ENCODE assay signal across 21 cellular contexts in genomic region chr2:39413063-39413722, GRCh38. TPM values are rescaled to one million over a fixed set of nuclear protein-coding genes. Genes with fewer than 3 reads are reported as not detected.
DNase-seq lines count a peak whose midpoint lies in the region; ATAC-seq, FAIRE-seq and TF ChIP-seq lines count a peak whose summit lies in the region.
"Had no signal": no experiment of that assay in that cellular context is flagged by ENCODE, and none has a peak within 500 bp of the region (broad histone marks: within the 10 kb centered on the region; RNA-seq: fewer than 3 reads in every experiment).

No MANE protein-coding gene starts in this region.

- no TSS peak for BruUV-seq in GM12878 (replicated peaks; lab: Mats Ljungman, UMichigan)

- in situ Hi-C loops in GM12878 (cut with MboI) = no loop called here

- H3K9me3 ChIP-seq in GM12878 (replicated peaks; ENCODE audit: control insufficient read depth, insufficient read depth, low read length) (no peaks in the 10 kb centered on the region), smooth muscle cell (replicated peaks; ENCODE audit: low read depth) (no peaks in the 10 kb centered on the region)
- no peaks in the 10 kb centered on the region for H3K9me3 ChIP-seq in CD8-positive, alpha-beta memory T cell (ENCODE audit: low read length)
- H3K9me3 ChIP-seq: body of pancreas, uterus had no signal

- intact Hi-C loops in activated CD8-positive, alpha-beta T cell treated with anti-CD3 and anti-CD28 coated beads for 36 hours (cut with micrococcal nuclease) = no loop called here
- intact Hi-C loops in GM12878 (cut with micrococcal nuclease; ENCODE audit: unreplicated experiment) = no loop called here

- SMC1A ChIA-PET in GM12878 (lab: Charles Lee; ENCODE audit: uncharacterized antibody, unreplicated experiment) = no interaction called here

- H3K4me3 Mint-ChIP-seq in activated CD8-positive, alpha-beta T cell treated with anti-CD3 and anti-CD28 coated beads for 36 hours = no peak overlapping the region
- H3K4me3 Mint-ChIP-seq in activated CD8-positive, alpha-beta T cell treated with anti-CD3 and anti-CD28 coated beads, Interleukin-2, amount 10 ng/mL, durations not matched to agents 7 days and 5 days = no peak overlapping the region
- H3K4me3 Mint-ChIP-seq in CD8-positive, alpha-beta memory T cell = no peak overlapping the region
- H3K4me3 Mint-ChIP-seq: CD4-positive, alpha-beta memory T cell; T-helper 2 cell treated with Interferon-gamma antibody and Interleukin-4, amounts not matched to agents 5 μg/mL and 100 μg/mL, for 36 hours had no signal

- H3K9me3 Mint-ChIP-seq in activated CD8-positive, alpha-beta T cell treated with anti-CD3 and anti-CD28 coated beads for 36 hours = no peaks in the 10 kb centered on the region
- H3K9me3 Mint-ChIP-seq in activated CD8-positive, alpha-beta T cell treated with anti-CD3 and anti-CD28 coated beads, Interleukin-2, amount 10 ng/mL, durations not matched to agents 7 days and 5 days (ENCODE audit: insufficient read depth) = no peaks in the 10 kb centered on the region
- no peaks in the 10 kb centered on the region for H3K9me3 Mint-ChIP-seq in CD8-positive, alpha-beta memory T cell
- H3K9me3 Mint-ChIP-seq: CD4-positive, alpha-beta memory T cell; T-helper 2 cell treated with Interferon-gamma antibody and Interleukin-4, amounts not matched to agents 5 μg/mL and 100 μg/mL, for 36 hours had no signal

- no peak for TF ChIP-seq EP300 in GM12878 (IDR thresholded peaks at IDR 0.05; ENCODE audit: borderline replicate concordance in 1 of 2, control insufficient read depth in 1 of 2, low read depth in 2 of 2, low read length in 2 of 2)

- H3K36me3 Mint-ChIP-seq in activated CD8-positive, alpha-beta T cell treated with anti-CD3 and anti-CD28 coated beads for 36 hours (ENCODE audit: low read depth) = no peaks in the 10 kb centered on the region
- no peaks in the 10 kb centered on the region for H3K36me3 Mint-ChIP-seq in activated CD8-positive, alpha-beta T cell treated with anti-CD3 and anti-CD28 coated beads, Interleukin-2, amount 10 ng/mL, durations not matched to agents 7 days and 5 days (ENCODE audit: low read depth)
- no peaks in the 10 kb centered on the region for H3K36me3 Mint-ChIP-seq in CD8-positive, alpha-beta memory T cell
- H3K36me3 Mint-ChIP-seq: CD4-positive, alpha-beta memory T cell had no signal

- H3K9ac ChIP-seq in GM12878 (ENCODE audit: control insufficient read depth, insufficient read depth, low read length) = no peak overlapping the region
- H3K9ac ChIP-seq in smooth muscle cell (ENCODE audit: low read depth) = peak overlapping the region; percentile 4

- H3K27me3 Mint-ChIP-seq in activated CD8-positive, alpha-beta T cell treated with anti-CD3 and anti-CD28 coated beads for 36 hours = no peaks in the 10 kb centered on the region
- H3K27me3 Mint-ChIP-seq in activated CD8-positive, alpha-beta T cell treated with anti-CD3 and anti-CD28 coated beads, Interleukin-2, amount 10 ng/mL, durations not matched to agents 7 days and 5 days (ENCODE audit: low read depth) = no peaks in the 10 kb centered on the region
- H3K27me3 Mint-ChIP-seq in CD8-positive, alpha-beta memory T cell = peaks cover 0 to under 1% of the 10 kb centered on the region in 2 donors
- H3K27me3 Mint-ChIP-seq: CD4-positive, alpha-beta memory T cell had no signal

- H2AFZ ChIP-seq in GM12878 (ENCODE audit: control insufficient read depth, low read depth, low read length) = no peak overlapping the region
- no peak overlapping the region for H2AFZ ChIP-seq in smooth muscle cell (ENCODE audit: low read depth)
- H2AFZ ChIP-seq: hepatocyte had no signal

- H3K4me2 ChIP-seq in GM12878 (ENCODE audit: control insufficient read depth, insufficient read depth) (peak overlapping the region; percentile 54; the same call in 1 of the 2 replicates), smooth muscle cell (peak overlapping the region; percentile 36)
- H3K4me2 ChIP-seq: hepatocyte had no signal

- no peak for TF ChIP-seq CTCF in activated CD8-positive, alpha-beta T cell treated with anti-CD3 and anti-CD28 coated beads for 36 hours (IDR thresholded peaks at IDR 0.05)
- TF ChIP-seq CTCF in GM12878 (IDR thresholded peaks at IDR 0.05 in 2 of 3, conservative IDR thresholded peaks at IDR 0.05 in 1 of 3; ENCODE audit: control insufficient read depth in 2 of 3, extremely low read depth in 1 of 3, insufficient read depth in 1 of 3, low read depth in 3 of 3, low read length in 3 of 3) (no peak), smooth muscle cell (IDR thresholded peaks at IDR 0.05; ENCODE audit: borderline replicate concordance, insufficient read depth, poor library complexity, severe bottlenecking) (no peak)

- 60% methylated on average over 4 of the region's 4 CpGs for WGBS in GM12878 (ENCODE audit: insufficient coverage, insufficient replicate concordance, low lambda C conversion rate, missing lambda C conversion rate)
- WGBS in smooth muscle cell (ENCODE audit: low lambda C conversion rate) = 76% methylated on average over 4 of the region's 4 CpGs

- H3K79me2 ChIP-seq in GM12878 (ENCODE audit: control insufficient read depth, insufficient read depth, low read length) = peaks cover 2% of the 10 kb centered on the region; the same call in 1 of the 2 replicates
- H3K79me2 ChIP-seq in smooth muscle cell (ENCODE audit: low read depth) = peaks cover 92% of the 10 kb centered on the region

- no peak overlapping the region for H3K27ac Mint-ChIP-seq in activated CD8-positive, alpha-beta T cell treated with anti-CD3 and anti-CD28 coated beads for 36 hours
- H3K27ac Mint-ChIP-seq in activated CD8-positive, alpha-beta T cell treated with anti-CD3 and anti-CD28 coated beads, Interleukin-2, amount 10 ng/mL, durations not matched to agents 7 days and 5 days = no peak overlapping the region
- H3K27ac Mint-ChIP-seq in CD8-positive, alpha-beta memory T cell = peak overlapping the region in 1 of 8 donors; percentile 47
- H3K27ac Mint-ChIP-seq: T-helper 2 cell treated with Interferon-gamma antibody and Interleukin-4, amounts not matched to agents 5 μg/mL and 100 μg/mL, for 36 hours had no signal

- H3K36me3 ChIP-seq in GM12878 (ENCODE audit: control insufficient read depth in 2 of 2, insufficient read depth in 2 of 2, low read length in 1 of 2) (no peaks in the 10 kb centered on the region), smooth muscle cell (ENCODE audit: low read depth) (no peaks in the 10 kb centered on the region)
- no peaks in the 10 kb centered on the region for H3K36me3 ChIP-seq in CD8-positive, alpha-beta memory T cell (ENCODE audit: insufficient read depth, low read length)
- H3K36me3 ChIP-seq: uterus had no signal

- H4K20me1 ChIP-seq in GM12878 (ENCODE audit: control insufficient read depth, insufficient read depth) = no peaks in the 10 kb centered on the region
- H4K20me1 ChIP-seq in smooth muscle cell (ENCODE audit: low read depth) = peaks cover 84% of the 10 kb centered on the region

- RAD21 ChIA-PET in GM12878 (lab: Charles Lee; ENCODE audit: unreplicated experiment) = no interaction called here

- FAIRE-seq in GM12878 (lab: Jason Lieb, UNC) = no peak

- no peak for TF ChIP-seq RAD21 in GM12878 (IDR thresholded peaks at IDR 0.05; ENCODE audit: insufficient read depth, low read depth, low read length)

- H3K27me3 ChIP-seq in GM12878 (replicated peaks in 1 of 2; ENCODE audit: control insufficient read depth in 2 of 2, insufficient read depth in 2 of 2, low read length in 1 of 2) (no peaks in the 10 kb centered on the region), smooth muscle cell (ENCODE audit: low read depth) (no peaks in the 10 kb centered on the region)
- H3K27me3 ChIP-seq in CD8-positive, alpha-beta memory T cell (ENCODE audit: insufficient read depth, low read length, poor library complexity, severe bottlenecking) = no peaks in the 10 kb centered on the region
- H3K27me3 ChIP-seq: body of pancreas, hepatocyte, uterus had no signal

- H3F3A ChIP-seq in smooth muscle cell (ENCODE audit: low read depth) = peaks cover 12% of the 10 kb centered on the region

- TF ChIP-seq POLR2A in GM12878 (IDR thresholded peaks at IDR 0.05; ENCODE audit: low read depth, low read length) = no peak

- peak; percentile 17 for ATAC-seq in activated CD8-positive, alpha-beta T cell treated with anti-CD3 and anti-CD28 coated beads for 36 hours
- ATAC-seq in activated CD8-positive, alpha-beta T cell treated with anti-CD3 and anti-CD28 coated beads, Interleukin-2, amount 10 ng/mL, durations not matched to agents 7 days and 5 days = no peak
- ATAC-seq in HG02763 (IDR thresholded peaks at IDR 0.05; ENCODE audit: unreplicated experiment) = peak; percentile 36
- peak; percentile 42 for ATAC-seq in GM12878
- ATAC-seq: body of pancreas had no signal

- POLR2A ChIA-PET in activated CD8-positive, alpha-beta T cell treated with anti-CD3 and anti-CD28 coated beads for 36 hours (lab: Charles Lee) = interaction anchor here (1.5 kb wide), 1 partner anchor 18 kb away, joined by 4 read pairs; no protein-coding TSS in a partner anchor
- POLR2A ChIA-PET in activated CD8-positive, alpha-beta T cell treated with anti-CD3 and anti-CD28 coated beads, Interleukin-2, amount 10 ng/mL, durations not matched to agents 7 days and 5 days (lab: Charles Lee) = no interaction called here
- POLR2A ChIA-PET in GM12878 (lab: Charles Lee) = no interaction called here
- POLR2A ChIA-PET in CD8-positive, alpha-beta memory T cell (lab: Charles Lee) = no interaction called here

- H3K27ac ChIP-seq in GM12878 (ENCODE audit: control insufficient read depth, insufficient read depth) (no peak overlapping the region), smooth muscle cell (ENCODE audit: low read depth) (peak overlapping the region; percentile 93)
- no peak overlapping the region for H3K27ac ChIP-seq in CD8-positive, alpha-beta memory T cell (ENCODE audit: low read depth, low read length)
- H3K27ac ChIP-seq: body of pancreas, hepatocyte, uterus had no signal

- CTCF ChIA-PET in activated CD8-positive, alpha-beta T cell treated with anti-CD3 and anti-CD28 coated beads for 36 hours (lab: Charles Lee) = interaction anchor here (1.1 to 1.2 kb wide), 2 partner anchors 13 to 35 kb away, joined by 3 read pairs; no protein-coding TSS in a partner anchor
- CTCF ChIA-PET in activated CD8-positive, alpha-beta T cell treated with anti-CD3 and anti-CD28 coated beads, Interleukin-2, amount 10 ng/mL, durations not matched to agents 7 days and 5 days (lab: Charles Lee) = no interaction called here
- CTCF ChIA-PET in GM12878 (lab: Yijun Ruan, JAX) = interaction anchor here (1.6 to 1.8 kb wide), 2 partner anchors 17 to 36 kb away, joined by 3 read pairs; no protein-coding TSS in a partner anchor
- CTCF ChIA-PET in CD8-positive, alpha-beta memory T cell (lab: Charles Lee) = no interaction called here

- no peak for DNase-seq in activated CD8-positive, alpha-beta T cell treated with anti-CD3 and anti-CD28 coated beads for 36 hours
- no peak for DNase-seq in activated CD8-positive, alpha-beta T cell treated with anti-CD3 and anti-CD28 coated beads, Interleukin-2, amount 10 ng/mL, durations not matched to agents 7 days and 5 days
- DNase-seq in GM12878 (ENCODE audit: low read depth, low spot score) = no peak
- DNase-seq in smooth muscle cell (lab: John Stamatoyannopoulos, UW; ENCODE audit: unreplicated experiment) = no peak
- no peak for DNase-seq in CD8-positive, alpha-beta memory T cell
- no peak for DNase-seq in UCSD-AML1 (lab: John Stamatoyannopoulos, UW; ENCODE audit: unreplicated experiment)
- DNase-seq in midbrain (lab: John Stamatoyannopoulos, UW) = no peak
- DNase-seq: activated effector memory CD4-positive, alpha-beta T cell treated with Interleukin-2 at 50 U/mL for 16 hours; body of pancreas; CD4-positive, alpha-beta memory T cell; KG1; kidney glomerular epithelial cell; NCI-H1436; NCI-H226; nucleus accumbens; SHP77 treated with DMSO at 0.1 percent for 48 hours; stimulated activated naive CD4-positive, alpha-beta T cell; uterus had no signal

- H3K4me1 ChIP-seq in GM12878 (ENCODE audit: control insufficient read depth, insufficient read depth, low read length) = peaks cover 19% of the 10 kb centered on the region
- H3K4me1 ChIP-seq in smooth muscle cell (ENCODE audit: low read depth) = peaks cover 37% of the 10 kb centered on the region
- H3K4me1 ChIP-seq in CD8-positive, alpha-beta memory T cell (ENCODE audit: insufficient read depth, low read length) = no peaks in the 10 kb centered on the region

- H3K4me1 Mint-ChIP-seq in activated CD8-positive, alpha-beta T cell treated with anti-CD3 and anti-CD28 coated beads for 36 hours (ENCODE audit: low read depth) = peaks cover 41% of the 10 kb centered on the region
- H3K4me1 Mint-ChIP-seq in activated CD8-positive, alpha-beta T cell treated with anti-CD3 and anti-CD28 coated beads, Interleukin-2, amount 10 ng/mL, durations not matched to agents 7 days and 5 days (ENCODE audit: low read depth) = peaks cover 5% of the 10 kb centered on the region
- H3K4me1 Mint-ChIP-seq in CD8-positive, alpha-beta memory T cell = peaks cover 35 to 51% (median 45%) of the 10 kb centered on the region in 3 donors

- H3K4me3 ChIP-seq in GM12878 (no peak overlapping the region), smooth muscle cell (no peak overlapping the region)
- H3K4me3 ChIP-seq in CD8-positive, alpha-beta memory T cell (ENCODE audit: low read length) = no peak overlapping the region
- H3K4me3 ChIP-seq: body of pancreas, hepatocyte, uterus had no signal

RNA-seq across cellular contexts. Expression of gene MAP4K3, which starts 23.9 kb away (rescaled TPM):
- total RNA-seq in activated CD8-positive, alpha-beta T cell treated with anti-CD3 and anti-CD28 coated beads for 36 hours = 10 to 100 TPM in 1 of 2 experiments, 1 to 10 TPM in 1; 6.5 to 12.5 TPM
- total RNA-seq in activated CD8-positive, alpha-beta T cell treated with anti-CD3 and anti-CD28 coated beads, Interleukin-2, amount 10 ng/mL, durations not matched to agents 7 days and 5 days = 1 to 10 TPM; 5.0 to 6.5 TPM
- 98.2 and 103 TPM in 2 replicates for total RNA-seq in GM12878 (2013; cell fraction: nucleolus; rRNA removed)
- total RNA-seq in GM12878 (2014; rRNA removed) = 0.05 and 0.23 TPM in 2 replicates
- total RNA-seq in GM12878 (2014; rRNA removed; fragmentation: Illumina TruSeq; extraction: Trizol) = 0.18 and 0.46 TPM in 2 replicates
- total RNA-seq in GM12878 (2021) = 0.61 and 0.95 TPM in 2 replicates
- 1.9 TPM for polyA plus RNA-seq in GM12878 (2011; ENCODE audit: low read depth)
- polyA plus RNA-seq in GM12878 (2011; rRNA removed) = 0.68 and 0.98 TPM in 2 replicates
- 0.23 and 0.36 TPM in 2 replicates for polyA plus RNA-seq in GM12878 (2011; cell fraction: cytosol; rRNA removed)
- polyA plus RNA-seq in GM12878 (2011; cell fraction: nucleus; rRNA removed) = 0.54 and 0.73 TPM in 2 replicates
- polyA plus RNA-seq in GM12878 (2012) = 2.8 and 3.1 TPM in 2 replicates
- polyA plus RNA-seq in GM12878 (2014; fragmentation: Illumina TruSeq; extraction: Trizol) = 0.12 and 0.16 TPM in 2 replicates
- polyA plus RNA-seq in GM12878 (2014; fragmentation: Nextera tagmentation; extraction: Ambion mirVana) = under 1 TPM in 1 of 2 experiments, not detected in 1; 0.04 TPM
- polyA plus RNA-seq in GM12878 (2014; rRNA removed) = 0.05 and 0.14 TPM in 2 replicates
- polyA plus RNA-seq in GM12878 (2016; fragmentation: Nextera tagmentation; extraction: Ambion mirVana) = under 1 TPM; 0.21 to 0.38 TPM
- 0.51 and 0.62 TPM in 2 replicates for polyA minus RNA-seq in GM12878 (2011; rRNA and poly(A)+ RNA removed)
- polyA minus RNA-seq in GM12878 (2011; cell fraction: cytosol; rRNA and poly(A)+ RNA removed) = not detected in 2 replicates
- 0.96 and 1.6 TPM in 2 replicates for polyA minus RNA-seq in GM12878 (2011; cell fraction: nucleus; rRNA and poly(A)+ RNA removed)
- 70.9 and 91.7 TPM in 2 replicates for total RNA-seq in smooth muscle cell
- 21.3 and 30.8 TPM in 2 replicates for polyA plus RNA-seq in smooth muscle cell
- total RNA-seq in CD8-positive, alpha-beta memory T cell = 1 to 10 TPM; 7.0 to 8.2 TPM
- 2.7 TPM for polyA plus RNA-seq in CD8-positive, alpha-beta memory T cell

Comparison
In these comparisons a context has a peak if more than half of its experiments do, and no peak if none do; other contexts are left out.
1. CTCF ChIA-PET loops: an anchor here in activated CD8-positive, alpha-beta T cell treated with anti-CD3 and anti-CD28 coated beads for 36 hours (1.1 to 1.2 kb wide) and GM12878 (1.6 to 1.8 kb wide); none called in activated CD8-positive, alpha-beta T cell treated with anti-CD3 and anti-CD28 coated beads, Interleukin-2, amount 10 ng/mL, durations not matched to agents 7 days and 5 days and CD8-positive, alpha-beta memory T cell.